Comparison of ENCODE assay signal across 8 cellular contexts in genomic region chr6:36441307-36441894, GRCh38. TPM values are rescaled to one million over a fixed set of nuclear protein-coding genes. Genes with fewer than 3 reads are reported as not detected.
DNase-seq lines count a peak whose midpoint lies in the region; ATAC-seq and TF ChIP-seq lines count a peak whose summit lies in the region.

No MANE protein-coding gene starts in this region.

- DNase-seq in C1 segment of cervical spinal cord (lab: John Stamatoyannopoulos, UW) (peak; percentile 8 to 91 (median 72)), activated T-cell treated with anti-CD3 and anti-CD28 coated beads for 24 hours (ENCODE audit: low read depth) (peak; percentile 81), epithelial cell of esophagus (ENCODE audit: low read depth) (peak; percentile 98), mucosa of gallbladder (ENCODE audit: low spot score) (peak; percentile 96)
- DNase-seq in stimulated activated CD8-positive, alpha-beta memory T cell treated with anti-CD3 and anti-CD28 coated beads, Interleukin-4, amount 100 ng/mL, for 1 hour (ENCODE audit: low read depth in 2 of 2, low spot score in 1 of 2), result peak; percentile 49 to 61

- H3K4me2 ChIP-seq in OCI-LY3 (ENCODE audit: low read length), result peak overlapping the region; percentile 82

- H2AFZ ChIP-seq in OCI-LY3 (ENCODE audit: low read depth, low read length), result peak overlapping the region; percentile 81

- no peaks in the 10 kb centered on the region for H4K20me1 ChIP-seq in OCI-LY3 (ENCODE audit: insufficient read depth, low read length)

- H3K4me1 ChIP-seq in HUES6 (ENCODE audit: control insufficient read depth, insufficient read depth, low read length) (peaks cover 22% of the 10 kb centered on the region), OCI-LY3 (ENCODE audit: low read length) (peaks cover 26% of the 10 kb centered on the region)

- H3K27ac ChIP-seq in HUES6 (ENCODE audit: low read depth, low read length), result peak overlapping the region; percentile 72; the same call in 1 of the 2 replicates
- peak overlapping the region; percentile 39 for H3K27ac ChIP-seq in OCI-LY3 (ENCODE audit: low read length)

- no peak for TF ChIP-seq CTCF in OCI-LY3 (IDR thresholded peaks at IDR 0.05; ENCODE audit: low read depth, low read length)
- no peak for TF ChIP-seq CTCF in epithelial cell of esophagus (IDR thresholded peaks at IDR 0.05; ENCODE audit: insufficient read depth, low read depth, low read length, missing control alignments)

- H3K79me2 ChIP-seq in OCI-LY3 (ENCODE audit: low read length), result peaks cover 42% of the 10 kb centered on the region

- H3K9me3 ChIP-seq in HUES6 (ENCODE audit: control insufficient read depth, insufficient read depth, low read depth, low read length) (no peaks in the 10 kb centered on the region), OCI-LY3 (ENCODE audit: insufficient read depth, low read length) (no peaks in the 10 kb centered on the region)

- ATAC-seq in GM19463 (IDR thresholded peaks at IDR 0.05; ENCODE audit: unreplicated experiment), result peak; percentile 80

- H3K27me3 ChIP-seq in HUES6 (ENCODE audit: control insufficient read depth, insufficient read depth, low read length) (no peaks in the 10 kb centered on the region), OCI-LY3 (ENCODE audit: low read depth, low read length) (no peaks in the 10 kb centered on the region)

- H3K36me3 ChIP-seq in HUES6 (ENCODE audit: control insufficient read depth, insufficient read depth, low read length), result no peaks in the 10 kb centered on the region
- no peaks in the 10 kb centered on the region for H3K36me3 ChIP-seq in OCI-LY3 (replicated peaks; ENCODE audit: low read depth, low read length)

- H3K9ac ChIP-seq in HUES6 (ENCODE audit: low read length) (no peak overlapping the region), OCI-LY3 (ENCODE audit: low read length) (peak overlapping the region; percentile 92)

- no peak overlapping the region for H3K4me3 ChIP-seq in HUES6 (ENCODE audit: low read depth, low read length)
- peak overlapping the region; percentile 59 for H3K4me3 ChIP-seq in OCI-LY3 (ENCODE audit: low read length)
- H3K4me3 ChIP-seq in epithelial cell of esophagus (ENCODE audit: low read length), result no peak overlapping the region

RNA-seq across cellular contexts. Expression of gene PXT1, which starts 1.3 kb away (rescaled TPM):
- total RNA-seq in mucosa of gallbladder, result not detected

RNA-seq across cellular contexts. Expression of gene KCTD20, which starts 1.4 kb away (rescaled TPM):
- total RNA-seq in mucosa of gallbladder, result 37.2 TPM

RNA-seq across cellular contexts. Expression of gene ETV7, which starts 53.9 kb away (rescaled TPM):
- total RNA-seq in mucosa of gallbladder, result 2.5 TPM
